ENCODE assay signal across 1 cellular context in the genomic region with DNA sequence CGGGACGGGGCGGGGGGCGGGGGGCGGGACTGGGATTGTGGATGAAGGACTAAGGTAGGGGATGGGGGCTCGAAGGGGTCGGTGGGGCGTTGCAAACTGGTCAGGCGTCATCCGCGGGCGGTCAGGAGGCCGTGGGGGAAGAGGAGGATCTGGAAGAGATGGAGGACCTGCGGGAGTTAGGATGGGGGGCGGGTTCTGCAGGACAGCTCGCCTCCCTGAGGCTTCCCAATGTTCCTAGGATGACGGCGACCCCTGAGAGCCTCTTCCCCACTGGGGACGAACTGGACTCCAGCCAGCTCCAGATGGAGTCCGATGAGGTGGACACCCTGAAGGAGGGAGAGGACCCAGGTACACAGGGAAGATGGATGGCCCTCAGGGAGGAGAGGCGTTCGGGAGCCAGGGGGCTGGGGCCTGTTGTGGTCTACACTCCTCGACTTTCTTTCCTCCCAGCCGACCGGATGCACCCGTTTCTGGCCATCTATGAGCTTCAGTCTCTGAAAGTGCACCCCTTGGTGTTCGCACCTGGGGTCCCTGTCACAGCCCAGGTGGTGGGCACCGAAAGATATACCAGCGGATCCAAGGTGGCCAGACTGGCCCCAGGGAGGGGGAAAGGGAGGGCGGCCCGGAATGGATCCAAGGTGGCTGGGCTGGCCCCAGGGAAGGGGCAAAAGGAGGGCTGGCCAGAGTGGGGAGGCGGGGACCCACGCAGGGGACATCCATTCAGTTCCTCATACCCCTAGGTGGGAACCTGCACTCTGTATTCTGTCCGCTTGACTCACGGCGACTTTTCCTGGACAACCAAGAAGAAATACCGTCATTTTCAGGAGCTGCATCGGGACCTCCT.
TF ChIP-seq lines count a peak whose summit lies in the region.

No MANE protein-coding gene starts in this region.

TF ChIP-seq in liver, 16 proteins besides CTCF, POLR2A, EP300 and RAD21 (continued from another document):
- TF ChIP-seq, protein P1, sequence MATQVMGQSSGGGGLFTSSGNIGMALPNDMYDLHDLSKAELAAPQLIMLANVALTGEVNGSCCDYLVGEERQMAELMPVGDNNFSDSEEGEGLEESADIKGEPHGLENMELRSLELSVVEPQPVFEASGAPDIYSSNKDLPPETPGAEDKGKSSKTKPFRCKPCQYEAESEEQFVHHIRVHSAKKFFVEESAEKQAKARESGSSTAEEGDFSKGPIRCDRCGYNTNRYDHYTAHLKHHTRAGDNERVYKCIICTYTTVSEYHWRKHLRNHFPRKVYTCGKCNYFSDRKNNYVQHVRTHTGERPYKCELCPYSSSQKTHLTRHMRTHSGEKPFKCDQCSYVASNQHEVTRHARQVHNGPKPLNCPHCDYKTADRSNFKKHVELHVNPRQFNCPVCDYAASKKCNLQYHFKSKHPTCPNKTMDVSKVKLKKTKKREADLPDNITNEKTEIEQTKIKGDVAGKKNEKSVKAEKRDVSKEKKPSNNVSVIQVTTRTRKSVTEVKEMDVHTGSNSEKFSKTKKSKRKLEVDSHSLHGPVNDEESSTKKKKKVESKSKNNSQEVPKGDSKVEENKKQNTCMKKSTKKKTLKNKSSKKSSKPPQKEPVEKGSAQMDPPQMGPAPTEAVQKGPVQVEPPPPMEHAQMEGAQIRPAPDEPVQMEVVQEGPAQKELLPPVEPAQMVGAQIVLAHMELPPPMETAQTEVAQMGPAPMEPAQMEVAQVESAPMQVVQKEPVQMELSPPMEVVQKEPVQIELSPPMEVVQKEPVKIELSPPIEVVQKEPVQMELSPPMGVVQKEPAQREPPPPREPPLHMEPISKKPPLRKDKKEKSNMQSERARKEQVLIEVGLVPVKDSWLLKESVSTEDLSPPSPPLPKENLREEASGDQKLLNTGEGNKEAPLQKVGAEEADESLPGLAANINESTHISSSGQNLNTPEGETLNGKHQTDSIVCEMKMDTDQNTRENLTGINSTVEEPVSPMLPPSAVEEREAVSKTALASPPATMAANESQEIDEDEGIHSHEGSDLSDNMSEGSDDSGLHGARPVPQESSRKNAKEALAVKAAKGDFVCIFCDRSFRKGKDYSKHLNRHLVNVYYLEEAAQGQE (IDR thresholded peaks at IDR 0.05), result no peak
- TF ChIP-seq HNF4A (conservative IDR thresholded peaks at IDR 0.05) (no peak), ATF3 (IDR thresholded peaks at IDR 0.05) (no peak)
